8 cellular contexts compared by ENCODE assay signal in the genomic region with DNA sequence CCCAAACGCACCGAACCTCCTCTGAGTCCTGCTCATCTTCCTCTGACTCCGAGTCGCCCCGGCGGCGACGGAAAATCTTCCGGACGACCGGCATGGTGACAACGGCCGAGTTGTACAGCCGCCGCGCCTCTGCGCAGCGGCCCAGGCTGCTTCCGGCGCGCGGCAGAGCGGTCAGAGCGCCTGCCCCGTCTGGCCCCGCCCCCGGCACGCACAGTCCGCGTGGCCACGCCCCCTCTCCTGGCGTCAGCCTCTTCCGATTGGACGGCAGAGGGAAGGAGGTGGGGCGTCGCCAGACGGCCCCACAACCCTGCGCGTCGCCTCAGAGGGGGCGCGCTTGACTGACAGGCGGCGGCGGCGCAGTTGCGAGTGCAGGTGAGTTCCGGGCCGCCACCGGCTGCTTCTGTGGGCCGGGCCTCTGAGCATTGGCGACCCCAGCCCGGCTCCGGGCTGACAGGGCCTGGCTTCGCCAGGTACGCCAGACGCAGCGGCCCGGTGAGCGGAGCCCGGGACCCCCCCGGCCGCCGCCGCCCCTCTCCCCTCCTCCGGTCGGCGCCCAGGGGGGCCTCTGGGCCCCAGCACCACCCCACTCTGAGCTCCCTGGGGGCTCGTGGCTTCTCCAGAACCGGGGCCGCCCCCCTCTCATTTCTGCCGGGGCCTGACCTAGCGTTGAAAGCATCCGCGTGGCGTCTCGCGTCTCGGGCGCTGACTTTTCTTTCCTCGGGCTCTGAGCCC. TPM values are rescaled to one million over a fixed set of nuclear protein-coding genes. Genes with fewer than 3 reads are reported as not detected.
A peak's percentile ranks its signal among the peaks of the same experiment; 100 is the strongest.
DNase-seq lines count a peak whose midpoint lies in the region; ATAC-seq lines count a peak whose summit lies in the region.

A gene with protein sequence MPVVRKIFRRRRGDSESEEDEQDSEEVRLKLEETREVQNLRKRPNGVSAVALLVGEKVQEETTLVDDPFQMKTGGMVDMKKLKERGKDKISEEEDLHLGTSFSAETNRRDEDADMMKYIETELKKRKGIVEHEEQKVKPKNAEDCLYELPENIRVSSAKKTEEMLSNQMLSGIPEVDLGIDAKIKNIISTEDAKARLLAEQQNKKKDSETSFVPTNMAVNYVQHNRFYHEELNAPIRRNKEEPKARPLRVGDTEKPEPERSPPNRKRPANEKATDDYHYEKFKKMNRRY (minus strand): TSS at position 148 of the 732 bp plus-strand sequence. CDS start 54 bp downstream, at position 94.
A gene (plus strand): TSS at position 331 of the 732 bp plus-strand sequence. CDS start 17,098 bp downstream, outside the sequence.

- H3K4me1 ChIP-seq in mesenchymal stem cell (ENCODE audit: control insufficient read depth, insufficient read depth, low read depth, low read length): peaks cover 22% of the 10 kb centered on the region

- no peaks in the 10 kb centered on the region for H3K9me3 Mint-ChIP-seq in effector memory CD8-positive, alpha-beta T cell

- no peaks in the 10 kb centered on the region for H3K27me3 ChIP-seq in mesenchymal stem cell (ENCODE audit: control insufficient read depth in 1 of 2, insufficient read depth in 1 of 2, low read length in 2 of 2)

- H2BK5ac ChIP-seq in mesenchymal stem cell (ENCODE audit: low read depth, low read length, poor library complexity, severe bottlenecking): no peak within 1 kb of the TSS

- peak within 1 kb of the TSS; percentile 95 for H3K9ac ChIP-seq in mesenchymal stem cell (ENCODE audit: low read length)

- peak; percentile 97 for DNase-seq in COLO829 (ENCODE audit: low spot score)
- peak in 74 of 76 experiments; percentile 35 to 97 (median 91) for DNase-seq in HUDEP-2 (lab: John Stamatoyannopoulos, UW; ENCODE audit: unreplicated experiment in 76 of 76)
- DNase-seq in NOMO-1 treated with dmso at 0.1 percent for 144 hours (lab: John Stamatoyannopoulos, UW; ENCODE audit: unreplicated experiment): peak; percentile 95
- peak; percentile 87 to 94 (median 87) for DNase-seq in activated CD8-positive, alpha-beta memory T cell treated with anti-CD3 and anti-CD28 coated beads for 48 hours (ENCODE audit: low read depth in 2 of 3, low spot score in 2 of 3)
- DNase-seq in effector memory CD8-positive, alpha-beta T cell: peak; percentile 96 to 97 (median 97)
- peak; percentile 93 for DNase-seq in mesenchymal stem cell
- DNase-seq in stimulated activated CD8-positive, alpha-beta memory T cell treated with anti-CD3 and anti-CD28 coated beads, Interleukin-12 subunit alpha, Interleukin-12 subunit beta, amount 100 ng/mL, for 24 hours (ENCODE audit: extremely low read depth): peak; percentile 93

- H2AFZ ChIP-seq in mesenchymal stem cell (ENCODE audit: low read depth, low read length): peak within 1 kb of the TSS; percentile 48

- no peak within 1 kb of the TSS for H3K14ac ChIP-seq in mesenchymal stem cell (ENCODE audit: low read length in 2 of 2)

- no peaks in the 10 kb centered on the region for H3K27me3 Mint-ChIP-seq in effector memory CD8-positive, alpha-beta T cell

- peak within 1 kb of the TSS; percentile 80 for H4K8ac ChIP-seq in mesenchymal stem cell (ENCODE audit: low read length)

- WGBS in mesenchymal stem cell: under 1% methylated on average over 66 of the region's 81 CpGs

- H3K4me3 ChIP-seq in mesenchymal stem cell (ENCODE audit: insufficient read depth in 1 of 2, low read depth in 1 of 2, low read length in 2 of 2): peak within 1 kb of the TSS; percentile 70 to 100

- H3K18ac ChIP-seq in mesenchymal stem cell (ENCODE audit: low read depth in 1 of 2, low read length in 2 of 2): peak within 1 kb of the TSS in 1 of 2 experiments; percentile 66

- peak within 1 kb of the TSS; percentile 92 for H2BK120ac ChIP-seq in mesenchymal stem cell (ENCODE audit: low read depth, low read length)

- H2BK12ac ChIP-seq in mesenchymal stem cell (ENCODE audit: low read length in 2 of 2): no peak within 1 kb of the TSS

- H3K9me3 ChIP-seq in mesenchymal stem cell (ENCODE audit: control insufficient read depth, low read length): no peaks in the 10 kb centered on the region

- peaks cover 18 to 41% of the 10 kb centered on the region in 2 experiments for H3K36me3 ChIP-seq in mesenchymal stem cell (ENCODE audit: control insufficient read depth in 1 of 2, insufficient read depth in 2 of 2, low read depth in 1 of 2, low read length in 2 of 2)

- H4K91ac ChIP-seq in mesenchymal stem cell (ENCODE audit: low read length): peak within 1 kb of the TSS; percentile 41

- peak within 1 kb of the TSS in 1 of 2 experiments; percentile 47 for H3K4ac ChIP-seq in mesenchymal stem cell (ENCODE audit: low read depth in 1 of 2, low read length in 2 of 2)

- peaks cover 49 to 58% of the 10 kb centered on the region in 2 donors for H3K4me1 Mint-ChIP-seq in effector memory CD8-positive, alpha-beta T cell (ENCODE audit: low read depth in 2 of 2)

- no peak within 1 kb of the TSS for H2AK5ac ChIP-seq in mesenchymal stem cell (ENCODE audit: low read length, severe bottlenecking)

- peaks cover 64% of the 10 kb centered on the region for H3K36me3 Mint-ChIP-seq in effector memory CD8-positive, alpha-beta T cell (ENCODE audit: insufficient read depth)

- peaks cover 36% of the 10 kb centered on the region for H3K79me1 ChIP-seq in mesenchymal stem cell (replicated peaks; ENCODE audit: low read length, poor library complexity, severe bottlenecking)

- H3K27ac Mint-ChIP-seq in effector memory CD8-positive, alpha-beta T cell: peak within 1 kb of the TSS; percentile 94 to 98

- peak within 1 kb of the TSS; percentile 92 to 99 for H3K4me3 Mint-ChIP-seq in effector memory CD8-positive, alpha-beta T cell

- H2BK15ac ChIP-seq in mesenchymal stem cell (ENCODE audit: low read depth, poor library complexity, severe bottlenecking): no peak within 1 kb of the TSS

- peak within 1 kb of the TSS; percentile 47 for H3K27ac ChIP-seq in mesenchymal stem cell (ENCODE audit: low read length, poor library complexity, severe bottlenecking)

- peak within 1 kb of the TSS; percentile 97 for H3K4me2 ChIP-seq in mesenchymal stem cell (ENCODE audit: low read length, poor library complexity, severe bottlenecking)

- H3K23ac ChIP-seq in mesenchymal stem cell (ENCODE audit: low read length in 2 of 2): peak within 1 kb of the TSS in 1 of 2 experiments; percentile 92

- ATAC-seq in GM21381 (IDR thresholded peaks at IDR 0.05; ENCODE audit: unreplicated experiment): peak; percentile 92
- peak; percentile 91 for ATAC-seq in effector memory CD8-positive, alpha-beta T cell (replicated peaks)

RNA-seq across cellular contexts. Expression of the first gene that starts in this region (rescaled TPM):
- 36.7 TPM for polyA plus RNA-seq in mesenchymal stem cell (2013, experiment 1 of 2)
- 38.1 TPM for polyA plus RNA-seq in mesenchymal stem cell (2013, experiment 2 of 2)

RNA-seq across cellular contexts. Expression of the second gene that starts in this region (rescaled TPM):
- polyA plus RNA-seq in mesenchymal stem cell (2013, experiment 1 of 2): 7.6 TPM
- 7.5 TPM for polyA plus RNA-seq in mesenchymal stem cell (2013, experiment 2 of 2)

Comparison
In these comparisons a context has a peak if more than half of its experiments do, and no peak if none do; other contexts are left out.
1. Peak in every context shown above with its lines: DNase-seq, ATAC-seq, H3K4me3 ChIP-seq and H3K27ac ChIP-seq.